10 cellular contexts compared by ENCODE assay signal in the genomic region with DNA sequence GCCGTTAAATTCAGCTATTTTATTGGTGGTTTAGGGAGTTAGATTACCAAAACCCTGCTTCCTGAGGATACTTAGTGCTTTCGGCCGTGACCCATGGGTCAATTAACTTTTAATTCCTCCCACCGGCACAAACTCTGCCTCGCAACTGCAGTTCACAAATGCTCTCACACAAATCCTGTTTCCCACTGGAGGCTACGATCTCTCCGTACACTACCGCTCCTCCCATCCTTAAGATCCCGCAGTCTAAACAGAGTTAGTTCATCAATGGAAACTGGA. TPM values are rescaled to one million over a fixed set of nuclear protein-coding genes. Genes with fewer than 3 reads are reported as not detected.
DNase-seq lines count a peak whose midpoint lies in the region; ATAC-seq and TF ChIP-seq lines count a peak whose summit lies in the region.
"Had no signal": no experiment of that assay in that cellular context is flagged by ENCODE, and none has a peak within 500 bp of the region (broad histone marks: within the 10 kb centered on the region; RNA-seq: fewer than 3 reads in every experiment).

No MANE protein-coding gene starts in this region.

- peaks cover 0 to 6% (median 0%) of the 10 kb centered on the region in 3 donors for H3K36me3 Mint-ChIP-seq in naive thymus-derived CD8-positive, alpha-beta T cell

- H3K9ac ChIP-seq in BLaER1 (peak overlapping the region; percentile 92), NT2/D1 (ENCODE audit: insufficient read length, low read depth) (peak overlapping the region; percentile 52)

- TF ChIP-seq CTCF in ovary (IDR thresholded peaks at IDR 0.05): peak in 1 of 3 donors; percentile 22

- peaks cover 15% of the 10 kb centered on the region for H4K20me1 ChIP-seq in BLaER1

- H3K9me3 Mint-ChIP-seq in naive thymus-derived CD8-positive, alpha-beta T cell: no peaks in the 10 kb centered on the region
- H3K9me3 Mint-ChIP-seq: dendritic cell treated with granulocyte-macrophage colony-stimulating factor and Interleukin-4, amounts not matched to agents 40 ng/mL and 50 ng/mL, for 4 days; HFFc6 had no signal

- ATAC-seq in GM19023 (IDR thresholded peaks at IDR 0.05; ENCODE audit: unreplicated experiment) (no peak), GM18907 (IDR thresholded peaks at IDR 0.05; ENCODE audit: unreplicated experiment) (no peak)
- no peak for ATAC-seq in naive thymus-derived CD8-positive, alpha-beta T cell

- WGBS in ovary, 3 donors: 0 to 1% (median 0%) methylated on average over 9 of the region's 9 CpGs

- H3K27me3 ChIP-seq in BLaER1 (no peaks in the 10 kb centered on the region), NT2/D1 (ENCODE audit: insufficient read depth, insufficient read length) (no peaks in the 10 kb centered on the region), ovary (no peaks in the 10 kb centered on the region)

- H3K27me3 Mint-ChIP-seq in naive thymus-derived CD8-positive, alpha-beta T cell: no peaks in the 10 kb centered on the region
- H3K27me3 Mint-ChIP-seq: dendritic cell treated with granulocyte-macrophage colony-stimulating factor and Interleukin-4, amounts not matched to agents 40 ng/mL and 50 ng/mL, for 4 days had no signal

- POLR2A ChIA-PET in naive thymus-derived CD8-positive, alpha-beta T cell (lab: Charles Lee): interaction anchor here (0.6 to 6.2 kb wide), 28 partner anchors 10 to 333 kb away, joined by 3 to 54 read pairs (median 5); partner anchors contain the start of genes EEIG1 and TOR2A

- TF ChIP-seq EP300 in ovary (IDR thresholded peaks at IDR 0.05): no peak

- peak overlapping the region; percentile 89 for H3K4me3 ChIP-seq in BLaER1
- peak overlapping the region; percentile 50 for H3K4me3 ChIP-seq in NT2/D1 (ENCODE audit: insufficient read length, low read depth)
- peak overlapping the region; percentile 88 for H3K4me3 ChIP-seq in ovary

- peak overlapping the region; percentile 96 for H3K27ac ChIP-seq in BLaER1
- peak overlapping the region; percentile 70 to 96 for H3K27ac ChIP-seq in ovary

- peak overlapping the region; percentile 95 for H3K4me2 ChIP-seq in BLaER1

- no peaks in the 10 kb centered on the region for H3K9me3 ChIP-seq in BLaER1
- H3K9me3 ChIP-seq in NT2/D1 (ENCODE audit: insufficient read depth, low read length): no peaks in the 10 kb centered on the region
- H3K9me3 ChIP-seq in ovary: no peaks in the 10 kb centered on the region

- H3K4me1 Mint-ChIP-seq in naive thymus-derived CD8-positive, alpha-beta T cell: peaks cover 22 to 69% (median 47%) of the 10 kb centered on the region in 4 donors

- H3K27ac Mint-ChIP-seq in naive thymus-derived CD8-positive, alpha-beta T cell: no peak overlapping the region
- H3K27ac Mint-ChIP-seq: dendritic cell treated with granulocyte-macrophage colony-stimulating factor and Interleukin-4, amounts not matched to agents 40 ng/mL and 50 ng/mL, for 4 days; HFFc6 had no signal

- H3K4me1 ChIP-seq in BLaER1 (peaks cover 79% of the 10 kb centered on the region), NT2/D1 (ENCODE audit: insufficient read depth, insufficient read length) (peaks cover 16% of the 10 kb centered on the region), ovary (ENCODE audit: insufficient read depth) (peaks cover 17% of the 10 kb centered on the region)

- H3K36me3 ChIP-seq in BLaER1 (peaks cover 15% of the 10 kb centered on the region; the same call in 1 of the 2 replicates), NT2/D1 (ENCODE audit: insufficient read depth, insufficient read length, low read length) (peaks cover 11% of the 10 kb centered on the region), ovary (no peaks in the 10 kb centered on the region)

- H3K4me3 Mint-ChIP-seq in naive thymus-derived CD8-positive, alpha-beta T cell: no peak overlapping the region
- H3K4me3 Mint-ChIP-seq: dendritic cell treated with granulocyte-macrophage colony-stimulating factor and Interleukin-4, amounts not matched to agents 40 ng/mL and 50 ng/mL, for 4 days had no signal

- peak; percentile 74 for TF ChIP-seq POLR2A in erythroblast (IDR thresholded peaks at IDR 0.05; ENCODE audit: low read length)
- TF ChIP-seq POLR2A in ovary (IDR thresholded peaks at IDR 0.05): peak; percentile 13

- DNase-seq in NT2/D1 (ENCODE audit: low read depth, low spot score) (no peak), erythroblast (lab: John Stamatoyannopoulos, UW) (no peak), ovary (no peak), NCI-H1694 (lab: John Stamatoyannopoulos, UW) (no peak)
- no peak for DNase-seq in naive thymus-derived CD8-positive, alpha-beta T cell

- intact Hi-C loops in ovary (cut with DNase I): no loop called here

RNA-seq across cellular contexts. Expression of gene NAIF1, which starts 0.4 kb away (rescaled TPM):
- 10 to 100 TPM in 1 of 7 donors, 1 to 10 TPM in 6; 4.1 to 10.9 (median 5.9) TPM for total RNA-seq in ovary
- polyA plus RNA-seq in ovary: 1 to 10 TPM; 6.6 to 9.0 TPM
- 10 to 100 TPM; 14.3 to 18.3 TPM for total RNA-seq in naive thymus-derived CD8-positive, alpha-beta T cell
- 10 to 100 TPM; 10.1 to 13.3 (median 11.3) TPM for polyA plus RNA-seq in naive thymus-derived CD8-positive, alpha-beta T cell

RNA-seq across cellular contexts. Expression of gene SLC25A25, which starts 0.5 kb away (rescaled TPM):
- 10 to 100 TPM; 24.1 to 90.1 (median 40.0) TPM for total RNA-seq in ovary
- 10 to 100 TPM; 23.4 to 28.6 TPM for polyA plus RNA-seq in ovary
- 10 to 100 TPM; 18.6 to 18.9 TPM for total RNA-seq in naive thymus-derived CD8-positive, alpha-beta T cell
- 10 to 100 TPM; 12.1 to 17.8 (median 13.8) TPM for polyA plus RNA-seq in naive thymus-derived CD8-positive, alpha-beta T cell

RNA-seq across cellular contexts. Expression of gene PTGES2, which starts 60.0 kb away (rescaled TPM):
- total RNA-seq in ovary: 10 to 100 TPM; 33.7 to 69.5 (median 61.3) TPM
- 10 to 100 TPM; 19.6 to 33.8 TPM for polyA plus RNA-seq in ovary
- 10 to 100 TPM; 69.2 to 75.6 TPM for total RNA-seq in naive thymus-derived CD8-positive, alpha-beta T cell
- 10 to 100 TPM; 28.9 to 49.8 (median 33.3) TPM for polyA plus RNA-seq in naive thymus-derived CD8-positive, alpha-beta T cell
